ENCODE assay signal across 15 cellular contexts in genomic region chr2:220959391-220959802, GRCh38.
DNase-seq lines count a peak whose midpoint lies in the region; ATAC-seq and TF ChIP-seq lines count a peak whose summit lies in the region.
"Had no signal": no experiment of that assay in that cellular context is flagged by ENCODE, and none has a peak within 500 bp of the region (broad histone marks: within the 10 kb centered on the region; RNA-seq: fewer than 3 reads in every experiment).

No MANE protein-coding gene starts in this region.

- intact Hi-C loops in heart left ventricle (cut with DNase I): loop anchor here in 1 of 10 donors (10.0 kb wide), 1 partner anchor 275 kb away; no protein-coding TSS in a partner anchor

- no peak for TF ChIP-seq POLR2A in heart left ventricle (IDR thresholded peaks at IDR 0.05)

- peak; percentile 94 for DNase-seq in G401 (ENCODE audit: low spot score)
- DNase-seq in NCI-H69 (lab: John Stamatoyannopoulos, UW): peak; percentile 82
- peak in 4 of 5 donors; percentile 32 to 46 (median 37) for DNase-seq in heart left ventricle
- peak; percentile 87 for DNase-seq in pons (ENCODE audit: low spot score)
- no peak for DNase-seq in CD1c-positive myeloid dendritic cell (ENCODE audit: extremely low spot score)
- no peak for DNase-seq in HuH-7 (ENCODE audit: low spot score)
- DNase-seq in NCI-H1930 (lab: John Stamatoyannopoulos, UW): no peak
- no peak for DNase-seq in DMS 273 (lab: John Stamatoyannopoulos, UW; ENCODE audit: unreplicated experiment)
- DNase-seq: activated CD4-positive, alpha-beta memory T cell treated with anti-CD3 and anti-CD28 coated beads for 36 hours; NCI-H1417; NCI-H774; small intestine; stimulated activated naive CD8-positive, alpha-beta T cell treated with anti-CD3 and anti-CD28 coated beads, Interleukin-15, Interleukin-2, amounts not matched to agents 100 U/mL and 50 U/mL, for 24 hours had no signal

- no peaks in the 10 kb centered on the region for H3K9me3 ChIP-seq in heart left ventricle
- H3K9me3 ChIP-seq: SJSA1 had no signal

- in situ Hi-C loops in G401 (cut with HindIII; ENCODE audit: low sequenced_read_pairs): no loop called here

- no peak for TF ChIP-seq CTCF in heart left ventricle (IDR thresholded peaks at IDR 0.05)

- H3K4me1 ChIP-seq in heart left ventricle: peaks cover 0 to 43% (median 20%) of the 10 kb centered on the region in 12 donors
- H3K4me1 ChIP-seq: SJSA1 had no signal

- peak overlapping the region in 6 of 12 donors; percentile 22 to 54 (median 34) for H3K27ac ChIP-seq in heart left ventricle
- H3K27ac ChIP-seq: SJSA1 had no signal

- peak; percentile 76 to 92 (median 86) for ATAC-seq in heart left ventricle
- ATAC-seq: activated T-helper 17 cell treated with anti-CD3 and anti-CD28 coated beads, Interleukin-2, amount 50 U/mL, for 72 hours; stimulated activated naive CD8-positive, alpha-beta T cell treated with anti-CD3 and anti-CD28 coated beads, Interleukin-15, Interleukin-2, amounts not matched to agents 100 U/mL and 50 U/mL, for 24 hours had no signal

- no peaks in the 10 kb centered on the region for H3K27me3 ChIP-seq in heart left ventricle
- H3K27me3 ChIP-seq: SJSA1 had no signal

- WGBS in heart left ventricle, 4 donors: 5 to 35% (median 21%) methylated on average over 1 of the region's 1 CpG

- no peak overlapping the region for H3K4me3 ChIP-seq in heart left ventricle
- H3K4me3 ChIP-seq: SJSA1 had no signal

- no peaks in the 10 kb centered on the region for H3K36me3 ChIP-seq in heart left ventricle
- H3K36me3 ChIP-seq: SJSA1 had no signal

Comparison
In these comparisons a context has a peak if more than half of its experiments do, and no peak if none do; other contexts are left out.
1. DNase-seq: peak in G401 (single experiment), NCI-H69 (single experiment), heart left ventricle (4 of 5) and pons (single experiment); none in CD1c-positive myeloid dendritic cell (single experiment), HuH-7 (single experiment), NCI-H1930 (0 of 2) and DMS 273 (single experiment).